17 cellular contexts compared by ENCODE assay signal in genomic region chr1:26758358-26758757, GRCh38. TPM values are rescaled to one million over a fixed set of nuclear protein-coding genes. Genes with fewer than 3 reads are reported as not detected.
A peak's percentile ranks its signal among the peaks of the same experiment; 100 is the strongest.
DNase-seq lines count a peak whose midpoint lies in the region; ATAC-seq and TF ChIP-seq lines count a peak whose summit lies in the region.
"Had no signal": no experiment of that assay in that cellular context is flagged by ENCODE, and none has a peak within 500 bp of the region (broad histone marks: within the 10 kb centered on the region; RNA-seq: fewer than 3 reads in every experiment).

No MANE protein-coding gene starts in this region.

- no peak overlapping the region for H3K4me3 Mint-ChIP-seq in activated CD4-positive, alpha-beta memory T cell treated with anti-CD3 and anti-CD28 coated beads for 36 hours
- no peak overlapping the region for H3K4me3 Mint-ChIP-seq in activated CD4-positive, alpha-beta memory T cell treated with anti-CD3 and anti-CD28 coated beads, Interleukin-2, amount 10 ng/mL, durations not matched to agents 7 days and 5 days
- H3K4me3 Mint-ChIP-seq in CD4-positive, alpha-beta T cell = no peak overlapping the region
- H3K4me3 Mint-ChIP-seq in activated T-helper 1 cell treated with anti-CD3 and anti-CD28 coated beads, Interleukin-12 subunit alpha, Interleukin-12 subunit beta, Interleukin-2, Interleukin-4 antibody, amounts not matched to agents 30 ng/mL and 10 ng/mL and 1 ng/mL, durations not matched to agents 14 hours and 24 hours and 36 hours = no peak overlapping the region
- H3K4me3 Mint-ChIP-seq in nephron progenitor cell = no peak overlapping the region

- ATAC-seq in CD4-positive, alpha-beta T cell (ENCODE audit: poor library complexity) = no peak
- no peak for ATAC-seq in activated CD4-positive, CD25-positive, alpha-beta regulatory T cell treated with anti-CD3 and anti-CD28 coated beads, Interleukin-2, amount 50 U/mL, for 24 hours
- ATAC-seq: A549 had no signal

- no peaks in the 10 kb centered on the region for H3K27me3 Mint-ChIP-seq in activated CD4-positive, alpha-beta memory T cell treated with anti-CD3 and anti-CD28 coated beads for 36 hours
- no peaks in the 10 kb centered on the region for H3K27me3 Mint-ChIP-seq in activated CD4-positive, alpha-beta memory T cell treated with anti-CD3 and anti-CD28 coated beads, Interleukin-2, amount 10 ng/mL, durations not matched to agents 7 days and 5 days
- no peaks in the 10 kb centered on the region for H3K27me3 Mint-ChIP-seq in CD4-positive, alpha-beta T cell
- no peaks in the 10 kb centered on the region for H3K27me3 Mint-ChIP-seq in activated T-helper 1 cell treated with anti-CD3 and anti-CD28 coated beads, Interleukin-12 subunit alpha, Interleukin-12 subunit beta, Interleukin-2, Interleukin-4 antibody, amounts not matched to agents 30 ng/mL and 10 ng/mL and 1 ng/mL, durations not matched to agents 14 hours and 24 hours and 36 hours (ENCODE audit: insufficient read depth)
- no peaks in the 10 kb centered on the region for H3K27me3 Mint-ChIP-seq in nephron progenitor cell (ENCODE audit: low read depth, poor library complexity)

- CTCF ChIA-PET in activated CD4-positive, alpha-beta memory T cell treated with anti-CD3 and anti-CD28 coated beads for 36 hours (lab: Charles Lee) = interaction anchor here (0.8 to 2.7 kb wide), 6 partner anchors 13 to 156 kb away, joined by 3 to 11 read pairs (median 4); no protein-coding TSS in a partner anchor
- CTCF ChIA-PET in activated CD4-positive, alpha-beta memory T cell treated with anti-CD3 and anti-CD28 coated beads, Interleukin-2, amount 10 ng/mL, durations not matched to agents 7 days and 5 days (lab: Charles Lee) = no interaction called here
- CTCF ChIA-PET in CD4-positive, alpha-beta T cell (lab: Charles Lee) = interaction anchor here (0.8 to 1.7 kb wide), 5 partner anchors 13 to 81 kb away, joined by 3 to 5 read pairs (median 4); no protein-coding TSS in a partner anchor

- H3K27ac Mint-ChIP-seq in activated CD4-positive, alpha-beta memory T cell treated with anti-CD3 and anti-CD28 coated beads for 36 hours = peak overlapping the region; percentile 52
- no peak overlapping the region for H3K27ac Mint-ChIP-seq in activated CD4-positive, alpha-beta memory T cell treated with anti-CD3 and anti-CD28 coated beads, Interleukin-2, amount 10 ng/mL, durations not matched to agents 7 days and 5 days
- H3K27ac Mint-ChIP-seq in CD4-positive, alpha-beta T cell = peak overlapping the region; percentile 49
- H3K27ac Mint-ChIP-seq in activated T-helper 1 cell treated with anti-CD3 and anti-CD28 coated beads, Interleukin-12 subunit alpha, Interleukin-12 subunit beta, Interleukin-2, Interleukin-4 antibody, amounts not matched to agents 30 ng/mL and 10 ng/mL and 1 ng/mL, durations not matched to agents 14 hours and 24 hours and 36 hours = peak overlapping the region; percentile 29
- H3K27ac Mint-ChIP-seq in nephron progenitor cell = peak overlapping the region; percentile 90

- no peak for TF ChIP-seq CTCF in CD4-positive, alpha-beta T cell (IDR thresholded peaks at IDR 0.05)
- TF ChIP-seq CTCF in nephron progenitor cell (IDR thresholded peaks at IDR 0.05) = no peak

- peaks cover 46% of the 10 kb centered on the region for H3K36me3 Mint-ChIP-seq in activated CD4-positive, alpha-beta memory T cell treated with anti-CD3 and anti-CD28 coated beads for 36 hours
- H3K36me3 Mint-ChIP-seq in activated CD4-positive, alpha-beta memory T cell treated with anti-CD3 and anti-CD28 coated beads, Interleukin-2, amount 10 ng/mL, durations not matched to agents 7 days and 5 days (ENCODE audit: low read depth) = peaks cover 54% of the 10 kb centered on the region
- peaks cover 76% of the 10 kb centered on the region for H3K36me3 Mint-ChIP-seq in CD4-positive, alpha-beta T cell (ENCODE audit: low read depth)
- peaks cover 55% of the 10 kb centered on the region for H3K36me3 Mint-ChIP-seq in activated T-helper 1 cell treated with anti-CD3 and anti-CD28 coated beads, Interleukin-12 subunit alpha, Interleukin-12 subunit beta, Interleukin-2, Interleukin-4 antibody, amounts not matched to agents 30 ng/mL and 10 ng/mL and 1 ng/mL, durations not matched to agents 14 hours and 24 hours and 36 hours (ENCODE audit: low read depth)
- peaks cover 77% of the 10 kb centered on the region for H3K36me3 Mint-ChIP-seq in nephron progenitor cell (ENCODE audit: low read depth)

- H3K9me3 ChIP-seq in CD4-positive, alpha-beta T cell (ENCODE audit: control insufficient read depth, low read length) = no peaks in the 10 kb centered on the region
- H3K9me3 ChIP-seq: A549, Peyer's patch had no signal

- POLR2A ChIA-PET in activated CD4-positive, alpha-beta memory T cell treated with anti-CD3 and anti-CD28 coated beads for 36 hours (lab: Charles Lee) = no interaction called here
- POLR2A ChIA-PET in activated CD4-positive, alpha-beta memory T cell treated with anti-CD3 and anti-CD28 coated beads, Interleukin-2, amount 10 ng/mL, durations not matched to agents 7 days and 5 days (lab: Charles Lee) = interaction anchor here (0.9 to 2.3 kb wide), 5 partner anchors 13 to 67 kb away, joined by 3 to 9 read pairs (median 5); partner anchors contain the start of gene PIGV
- POLR2A ChIA-PET in CD4-positive, alpha-beta T cell (lab: Charles Lee) = no interaction called here

- H3K27ac ChIP-seq in CD4-positive, alpha-beta T cell (ENCODE audit: low read depth, low read length) = no peak overlapping the region
- H3K27ac ChIP-seq: A549, GM23248, Peyer's patch had no signal

- no peak for DNase-seq in activated CD4-positive, alpha-beta memory T cell treated with anti-CD3 and anti-CD28 coated beads for 36 hours
- no peak for DNase-seq in activated CD4-positive, alpha-beta memory T cell treated with anti-CD3 and anti-CD28 coated beads, Interleukin-2, amount 10 ng/mL, durations not matched to agents 7 days and 5 days
- DNase-seq in CD4-positive, alpha-beta T cell = no peak
- DNase-seq in activated T-helper 1 cell treated with anti-CD3 and anti-CD28 coated beads, Interleukin-12 subunit alpha, Interleukin-12 subunit beta, Interleukin-2, Interleukin-4 antibody, amounts not matched to agents 30 ng/mL and 10 ng/mL and 1 ng/mL, durations not matched to agents 14 hours and 24 hours and 36 hours (ENCODE audit: low spot score) = no peak
- DNase-seq in nephron progenitor cell (no peak), LoVo (ENCODE audit: low spot score) (no peak), NCI-H2171 treated with DMSO at 0.1 percent for 48 hours (lab: John Stamatoyannopoulos, UW) (no peak)
- DNase-seq: GM23248, KBM-7, NCI-H1092 treated with DMSO at 0.1 percent for 48 hours, NCI-H187, NCI-H2171, NCI-H774, Peyer's patch, Right ventricle myocardium superior had no signal

- no peaks in the 10 kb centered on the region for H3K9me3 Mint-ChIP-seq in activated CD4-positive, alpha-beta memory T cell treated with anti-CD3 and anti-CD28 coated beads for 36 hours
- no peaks in the 10 kb centered on the region for H3K9me3 Mint-ChIP-seq in activated CD4-positive, alpha-beta memory T cell treated with anti-CD3 and anti-CD28 coated beads, Interleukin-2, amount 10 ng/mL, durations not matched to agents 7 days and 5 days
- no peaks in the 10 kb centered on the region for H3K9me3 Mint-ChIP-seq in CD4-positive, alpha-beta T cell
- no peaks in the 10 kb centered on the region for H3K9me3 Mint-ChIP-seq in activated T-helper 1 cell treated with anti-CD3 and anti-CD28 coated beads, Interleukin-12 subunit alpha, Interleukin-12 subunit beta, Interleukin-2, Interleukin-4 antibody, amounts not matched to agents 30 ng/mL and 10 ng/mL and 1 ng/mL, durations not matched to agents 14 hours and 24 hours and 36 hours
- no peaks in the 10 kb centered on the region for H3K9me3 Mint-ChIP-seq in nephron progenitor cell

- no peaks in the 10 kb centered on the region for H3K27me3 ChIP-seq in CD4-positive, alpha-beta T cell (ENCODE audit: control insufficient read depth, insufficient read depth, low read length)
- H3K27me3 ChIP-seq: Peyer's patch had no signal

- H3K4me1 Mint-ChIP-seq in activated CD4-positive, alpha-beta memory T cell treated with anti-CD3 and anti-CD28 coated beads for 36 hours (ENCODE audit: low read depth) = peaks cover 8% of the 10 kb centered on the region
- peaks cover 3% of the 10 kb centered on the region for H3K4me1 Mint-ChIP-seq in activated CD4-positive, alpha-beta memory T cell treated with anti-CD3 and anti-CD28 coated beads, Interleukin-2, amount 10 ng/mL, durations not matched to agents 7 days and 5 days
- H3K4me1 Mint-ChIP-seq in CD4-positive, alpha-beta T cell (ENCODE audit: low read depth) = peaks cover 33% of the 10 kb centered on the region
- peaks cover 14% of the 10 kb centered on the region for H3K4me1 Mint-ChIP-seq in activated T-helper 1 cell treated with anti-CD3 and anti-CD28 coated beads, Interleukin-12 subunit alpha, Interleukin-12 subunit beta, Interleukin-2, Interleukin-4 antibody, amounts not matched to agents 30 ng/mL and 10 ng/mL and 1 ng/mL, durations not matched to agents 14 hours and 24 hours and 36 hours (ENCODE audit: low read depth)
- H3K4me1 Mint-ChIP-seq in nephron progenitor cell = no peaks in the 10 kb centered on the region

- intact Hi-C loops in activated CD4-positive, alpha-beta memory T cell treated with anti-CD3 and anti-CD28 coated beads for 36 hours (cut with micrococcal nuclease) = no loop called here
- intact Hi-C loops in CD4-positive, alpha-beta T cell (cut with DNase I, micrococcal nuclease) = no loop called here
- intact Hi-C loops in activated T-helper 1 cell treated with anti-CD3 and anti-CD28 coated beads, Interleukin-12 subunit alpha, Interleukin-12 subunit beta, Interleukin-2, Interleukin-4 antibody, amounts not matched to agents 30 ng/mL and 10 ng/mL and 1 ng/mL, durations not matched to agents 14 hours and 24 hours and 36 hours (cut with micrococcal nuclease) = no loop called here

RNA-seq across cellular contexts. Expression of gene PIGV, which starts 29.4 kb away (rescaled TPM):
- total RNA-seq in activated CD4-positive, alpha-beta memory T cell treated with anti-CD3 and anti-CD28 coated beads for 36 hours = 10 to 100 TPM; 15.1 to 15.3 TPM
- 10 to 100 TPM; 16.6 to 16.9 TPM for total RNA-seq in activated CD4-positive, alpha-beta memory T cell treated with anti-CD3 and anti-CD28 coated beads, Interleukin-2, amount 10 ng/mL, durations not matched to agents 7 days and 5 days
- 1 to 10 TPM; 3.8 to 4.7 TPM for total RNA-seq in CD4-positive, alpha-beta T cell
- total RNA-seq in activated T-helper 1 cell treated with anti-CD3 and anti-CD28 coated beads, Interleukin-12 subunit alpha, Interleukin-12 subunit beta, Interleukin-2, Interleukin-4 antibody, amounts not matched to agents 30 ng/mL and 10 ng/mL and 1 ng/mL, durations not matched to agents 14 hours and 24 hours and 36 hours = 18.5 and 22.6 TPM in 2 replicates
